Comparison of ENCODE assay signal across 16 cellular contexts in the genomic region with DNA sequence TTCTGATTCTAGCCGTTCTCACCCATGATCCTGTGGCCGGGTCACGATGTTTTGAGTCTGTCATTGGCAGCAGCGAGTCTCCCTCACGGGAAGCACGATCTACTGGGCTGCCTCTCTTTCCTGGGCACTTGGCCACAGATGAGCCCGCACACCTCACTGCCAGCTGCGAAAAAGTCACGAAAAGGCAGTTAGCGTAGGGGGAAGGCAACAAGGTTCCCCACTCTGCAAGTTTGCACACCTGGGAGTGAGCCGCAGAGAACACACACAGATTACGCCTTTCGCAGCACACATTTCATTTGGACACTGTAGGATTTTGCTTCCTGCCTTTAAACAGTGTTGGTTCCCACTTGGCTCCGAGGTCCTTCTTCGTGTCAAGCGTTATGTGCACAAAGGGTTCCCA.
DNase-seq lines count a peak whose midpoint lies in the region; ATAC-seq and TF ChIP-seq lines count a peak whose summit lies in the region.
"Had no signal": no experiment of that assay in that cellular context is flagged by ENCODE, and none has a peak within 500 bp of the region (broad histone marks: within the 10 kb centered on the region; RNA-seq: fewer than 3 reads in every experiment).

No MANE protein-coding gene starts in this region.

- H3K9me3 Mint-ChIP-seq in endodermal cell, result no peaks in the 10 kb centered on the region
- H3K9me3 Mint-ChIP-seq: CD4-positive, alpha-beta T cell had no signal

- 89% methylated on average over 16 of the region's 16 CpGs for WGBS in right cardiac atrium
- 91 to 94% methylated on average over 13 to 16 of the region's 16 CpGs for WGBS in endodermal cell (ENCODE audit: insufficient coverage in 1 of 2, insufficient read length in 1 of 2), 2 experiments
- WGBS in spleen, 5 donors, result 89 to 94% (median 90%) methylated on average over 16 of the region's 16 CpGs

- H3K4me3 ChIP-seq in right cardiac atrium (ENCODE audit: low read length) (no peak overlapping the region), endodermal cell (ENCODE audit: low read length) (no peak overlapping the region), spleen (no peak overlapping the region), gastrocnemius medialis (no peak overlapping the region)
- H3K4me3 ChIP-seq: A549, GM23248 had no signal

- no peak overlapping the region for H3K4me3 Mint-ChIP-seq in endodermal cell
- H3K4me3 Mint-ChIP-seq: CD4-positive, alpha-beta T cell had no signal

- no peak for TF ChIP-seq POLR2A in spleen (IDR thresholded peaks at IDR 0.05)
- TF ChIP-seq POLR2A in gastrocnemius medialis (IDR thresholded peaks at IDR 0.05), result no peak

- no peak overlapping the region for H3K9ac ChIP-seq in endodermal cell (ENCODE audit: extremely low read depth, low read length, poor library complexity, severe bottlenecking)
- H3K9ac ChIP-seq: GM23248 had no signal

- no peak for ATAC-seq in right cardiac atrium
- no peak for ATAC-seq in gastrocnemius medialis
- ATAC-seq in GM21423 (IDR thresholded peaks at IDR 0.05; ENCODE audit: unreplicated experiment), result no peak
- ATAC-seq: A549, HepG2 had no signal

- intact Hi-C loops in cardiac septum (cut with DNase I) (no loop called here), right cardiac atrium (cut with DNase I) (no loop called here), spleen (cut with DNase I; ENCODE audit: low total_unique reads) (no loop called here), gastrocnemius medialis (cut with DNase I; ENCODE audit: low total_unique reads) (no loop called here)

- in situ Hi-C loops in gastrocnemius medialis (cut with MboI; ENCODE audit: low sequenced_read_pairs in 4 of 4), result no loop called here

- H3K36me3 ChIP-seq in endodermal cell (ENCODE audit: control insufficient read depth, insufficient read depth, low read length) (no peaks in the 10 kb centered on the region), spleen (no peaks in the 10 kb centered on the region), gastrocnemius medialis (no peaks in the 10 kb centered on the region)

- H3K27me3 ChIP-seq in right cardiac atrium (ENCODE audit: control insufficient read depth, insufficient read depth) (no peaks in the 10 kb centered on the region), endodermal cell (ENCODE audit: control insufficient read depth, insufficient read depth, low read length, poor library complexity, severe bottlenecking) (no peaks in the 10 kb centered on the region), spleen (replicated peaks in 1 of 7) (peaks cover 0 to 59% (median 0%) of the 10 kb centered on the region in 7 donors), gastrocnemius medialis (peaks cover 0 to 5% (median 0%) of the 10 kb centered on the region in 3 donors)

- H3K4me1 ChIP-seq in right cardiac atrium (ENCODE audit: control insufficient read depth, insufficient read depth, low read length) (no peaks in the 10 kb centered on the region), endodermal cell (ENCODE audit: control insufficient read depth, insufficient read depth, low read length) (no peaks in the 10 kb centered on the region), spleen (no peaks in the 10 kb centered on the region), gastrocnemius medialis (no peaks in the 10 kb centered on the region)
- H3K4me1 ChIP-seq: A549, Caco-2 had no signal

- TF ChIP-seq CTCF in endodermal cell (conservative IDR thresholded peaks at IDR 0.05) (no peak), spleen (IDR thresholded peaks at IDR 0.05 in 8 of 11, conservative IDR thresholded peaks at IDR 0.05 in 3 of 11) (no peak), gastrocnemius medialis (IDR thresholded peaks at IDR 0.05 in 4 of 5, conservative IDR thresholded peaks at IDR 0.05 in 1 of 5) (no peak)

- H3K4me1 Mint-ChIP-seq in endodermal cell, result peaks cover 4% of the 10 kb centered on the region

- no peaks in the 10 kb centered on the region for H3K36me3 Mint-ChIP-seq in endodermal cell (ENCODE audit: low read depth)

- no peak overlapping the region for H3K27ac Mint-ChIP-seq in endodermal cell
- H3K27ac Mint-ChIP-seq: CD4-positive, alpha-beta T cell had no signal

- peak; percentile 44 for DNase-seq in cardiac septum (ENCODE audit: low spot score)
- no peak for DNase-seq in right cardiac atrium
- DNase-seq in endodermal cell, result peak; percentile 43
- peak; percentile 62 for DNase-seq in spleen
- DNase-seq in activated CD4-positive, alpha-beta T cell treated with anti-CD3 and anti-CD28 coated beads, Interleukin-2, amount 50 U/mL, for 4 hours, result no peak
- no peak for DNase-seq in gastrocnemius medialis
- DNase-seq: AML-193; Caco-2; CD4-positive, alpha-beta T cell; GM23248; H7 had no signal

- no peak overlapping the region for H3K27ac ChIP-seq in right cardiac atrium (ENCODE audit: low read length)
- no peak overlapping the region for H3K27ac ChIP-seq in endodermal cell (ENCODE audit: low read depth, low read length)
- H3K27ac ChIP-seq in spleen, result no peak overlapping the region
- no peak overlapping the region for H3K27ac ChIP-seq in gastrocnemius medialis
- H3K27ac ChIP-seq: 22Rv1, A549, C4-2B, GM23248 had no signal

- H3K9me3 ChIP-seq in right cardiac atrium (ENCODE audit: control insufficient read depth, low read length), result no peaks in the 10 kb centered on the region
- no peaks in the 10 kb centered on the region for H3K9me3 ChIP-seq in endodermal cell (ENCODE audit: control insufficient read depth, low read length)
- H3K9me3 ChIP-seq in spleen, result no peaks in the 10 kb centered on the region
- no peaks in the 10 kb centered on the region for H3K9me3 ChIP-seq in gastrocnemius medialis
- H3K9me3 ChIP-seq: A549, Caco-2 had no signal

- H3K27me3 Mint-ChIP-seq in endodermal cell (ENCODE audit: insufficient read depth), result peaks cover 2% of the 10 kb centered on the region

Comparison
In these comparisons a context has a peak if more than half of its experiments do, and no peak if none do; other contexts are left out.
1. DNase-seq: peak in cardiac septum (single experiment), endodermal cell (single experiment) and spleen (single experiment); none in right cardiac atrium (0 of 3), activated CD4-positive, alpha-beta T cell treated with anti-CD3 and anti-CD28 coated beads, Interleukin-2, amount 50 U/mL, for 4 hours (0 of 2) and gastrocnemius medialis (0 of 2).